ENCODE assay signal across 1 cellular context in the genomic region with DNA sequence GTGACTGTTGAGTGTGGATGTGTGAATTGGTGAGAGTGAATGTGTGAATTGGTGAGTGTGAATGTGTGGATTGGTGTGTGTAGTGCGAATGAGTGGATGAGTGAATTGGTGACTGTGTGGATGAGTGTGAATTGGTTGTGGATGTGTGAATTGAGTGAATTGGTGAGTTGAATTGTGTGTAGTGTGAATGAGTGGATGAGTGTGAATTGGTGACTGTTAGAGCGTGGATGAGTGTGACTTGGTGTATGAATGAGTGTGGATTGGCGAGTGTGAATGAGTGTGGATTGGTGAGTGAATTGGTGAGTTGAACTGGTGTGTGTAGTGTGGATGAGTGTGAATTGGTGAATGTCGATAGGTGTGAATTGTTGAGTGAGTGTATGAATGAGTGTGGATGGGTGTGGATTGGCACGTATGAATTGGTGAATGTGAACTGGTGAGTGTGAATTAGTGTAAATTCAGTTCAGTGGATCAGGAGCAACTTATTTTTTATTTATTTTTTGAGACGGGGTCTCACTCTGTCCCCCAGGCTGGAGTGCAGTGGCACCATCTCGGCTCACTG.
TF ChIP-seq lines count a peak whose summit lies in the region.

No MANE protein-coding gene starts in this region.

TF ChIP-seq in H1, 55 proteins besides CTCF, POLR2A, EP300 and RAD21:
- TF ChIP-seq TAF7 (optimal IDR thresholded peaks at IDR 0.05; ENCODE audit: borderline replicate concordance, low read depth, low read length) (no peak), BACH1 (IDR thresholded peaks at IDR 0.05; ENCODE audit: low read length) (peak; percentile 29)
